ENCODE assay signal across 1 cellular context in the genomic region with DNA sequence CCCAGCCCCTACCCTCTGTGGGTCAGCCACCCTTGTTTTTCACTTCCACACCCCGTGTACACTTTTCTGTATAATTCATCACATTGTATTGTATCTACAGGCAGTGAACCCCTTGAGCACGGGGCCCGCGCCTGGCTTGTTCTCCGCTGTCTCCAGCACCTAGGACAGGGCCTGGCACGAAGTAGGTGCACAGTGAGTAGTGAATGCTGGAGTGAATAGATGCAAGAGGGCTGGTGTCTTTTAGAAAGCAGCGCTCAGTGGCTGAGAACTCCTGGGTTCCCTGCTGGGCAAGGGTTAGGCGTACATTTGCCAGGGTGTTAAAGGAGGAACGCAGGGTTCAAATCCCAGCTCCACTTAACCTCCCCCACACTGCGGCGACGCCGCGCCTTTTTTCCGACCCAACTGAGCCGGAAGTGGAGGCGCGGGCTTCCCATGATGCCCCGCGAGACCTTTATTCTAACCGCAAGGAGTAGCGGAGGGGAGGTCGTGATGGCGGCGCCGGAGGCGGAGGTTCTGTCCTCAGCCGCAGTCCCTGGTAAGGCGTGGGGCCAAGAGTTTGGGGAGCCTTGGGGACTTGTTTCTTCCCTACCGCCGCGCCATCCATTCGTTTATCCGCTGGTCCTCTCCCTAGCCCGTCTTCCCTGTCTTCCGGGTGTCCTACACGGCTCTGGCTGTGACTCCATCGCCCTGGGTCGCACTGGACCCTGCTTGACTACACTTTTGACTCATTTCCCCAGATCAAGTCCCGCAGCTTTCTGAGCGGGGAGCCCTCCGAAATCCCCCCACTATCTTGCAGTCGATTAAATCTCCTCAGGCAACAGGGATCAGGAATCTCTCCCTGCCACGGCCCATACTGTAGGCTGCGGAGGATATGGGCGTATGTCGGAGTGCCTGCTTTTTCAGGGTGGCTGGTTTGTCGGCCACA.
TF ChIP-seq lines count a peak whose summit lies in the region.

A gene with protein sequence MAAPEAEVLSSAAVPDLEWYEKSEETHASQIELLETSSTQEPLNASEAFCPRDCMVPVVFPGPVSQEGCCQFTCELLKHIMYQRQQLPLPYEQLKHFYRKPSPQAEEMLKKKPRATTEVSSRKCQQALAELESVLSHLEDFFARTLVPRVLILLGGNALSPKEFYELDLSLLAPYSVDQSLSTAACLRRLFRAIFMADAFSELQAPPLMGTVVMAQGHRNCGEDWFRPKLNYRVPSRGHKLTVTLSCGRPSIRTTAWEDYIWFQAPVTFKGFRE (plus strand): TSS at position 454 of the 925 bp plus-strand sequence. CDS start 36 bp downstream, at position 490.

TF ChIP-seq in HepG2, 621 proteins besides CTCF, POLR2A, EP300 and RAD21 (continued from another document and continues in another):
- TF ChIP-seq, protein P1, sequence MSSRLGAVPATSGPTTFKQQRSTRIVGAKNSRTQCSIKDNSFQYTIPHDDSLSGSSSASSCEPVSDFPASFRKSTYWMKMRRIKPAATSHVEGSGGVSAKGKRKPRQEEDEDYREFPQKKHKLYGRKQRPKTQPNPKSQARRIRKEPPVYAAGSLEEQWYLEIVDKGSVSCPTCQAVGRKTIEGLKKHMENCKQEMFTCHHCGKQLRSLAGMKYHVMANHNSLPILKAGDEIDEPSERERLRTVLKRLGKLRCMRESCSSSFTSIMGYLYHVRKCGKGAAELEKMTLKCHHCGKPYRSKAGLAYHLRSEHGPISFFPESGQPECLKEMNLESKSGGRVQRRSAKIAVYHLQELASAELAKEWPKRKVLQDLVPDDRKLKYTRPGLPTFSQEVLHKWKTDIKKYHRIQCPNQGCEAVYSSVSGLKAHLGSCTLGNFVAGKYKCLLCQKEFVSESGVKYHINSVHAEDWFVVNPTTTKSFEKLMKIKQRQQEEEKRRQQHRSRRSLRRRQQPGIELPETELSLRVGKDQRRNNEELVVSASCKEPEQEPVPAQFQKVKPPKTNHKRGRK (CRISPR knock-in tag; IDR thresholded peaks at IDR 0.05) = 0 out of 2 replicates have a peak, but pooled peaks have one; percentile 58
- TF ChIP-seq EED (CRISPR knock-in tag; IDR thresholded peaks at IDR 0.05) (peak; percentile 74), NCOA2 (CRISPR knock-in tag; IDR thresholded peaks at IDR 0.05) (peak; percentile 50), ZNF83 (CRISPR knock-in tag; IDR thresholded peaks at IDR 0.05; ENCODE audit: borderline replicate concordance) (peak; percentile 67; the same call in 1 of the 2 replicates), MAFG (CRISPR knock-in tag; IDR thresholded peaks at IDR 0.05) (no peak), RFX3 (CRISPR knock-in tag; IDR thresholded peaks at IDR 0.05) (no peak), ZMAT3 (CRISPR knock-in tag; conservative IDR thresholded peaks at IDR 0.05) (no peak), KLF13 (CRISPR knock-in tag; IDR thresholded peaks at IDR 0.05) (no peak; the same call in 1 of the 2 replicates), SSRP1 (CRISPR knock-in tag; IDR thresholded peaks at IDR 0.05) (no peak), ZSCAN9 (CRISPR knock-in tag; IDR thresholded peaks at IDR 0.05; ENCODE audit: borderline replicate concordance) (peak; percentile 82), DMAP1 (CRISPR knock-in tag; IDR thresholded peaks at IDR 0.05) (peak; percentile 96), CHCHD3 (CRISPR knock-in tag; IDR thresholded peaks at IDR 0.05) (no peak), NRL (CRISPR knock-in tag; IDR thresholded peaks at IDR 0.05; ENCODE audit: borderline replicate concordance) (peak; percentile 98), ZNF333 (CRISPR knock-in tag; IDR thresholded peaks at IDR 0.05; ENCODE audit: borderline replicate concordance) (peak; percentile 82; the same call in 1 of the 2 replicates), SRY (CRISPR knock-in tag; IDR thresholded peaks at IDR 0.05) (peak; percentile 72; the same call in 1 of the 2 replicates), RARG (CRISPR knock-in tag; IDR thresholded peaks at IDR 0.05; ENCODE audit: low read depth) (no peak), PHF21A (CRISPR knock-in tag; IDR thresholded peaks at IDR 0.05) (peak; percentile 98), ZBTB3 (CRISPR knock-in tag; IDR thresholded peaks at IDR 0.05; ENCODE audit: borderline replicate concordance, low read depth) (no peak; the same call in 1 of the 2 replicates), HMG20A (CRISPR knock-in tag; IDR thresholded peaks at IDR 0.05; ENCODE audit: borderline replicate concordance) (peak; percentile 29; the same call in 1 of the 2 replicates), RBM39 (IDR thresholded peaks at IDR 0.05; ENCODE audit: low read depth, low read length, poor library complexity, severe bottlenecking) (peak; percentile 84), KLF11 (CRISPR knock-in tag; IDR thresholded peaks at IDR 0.05) (0 out of 2 replicates have a peak, but pooled peaks have one; percentile 72), JUN (CRISPR knock-in tag; IDR thresholded peaks at IDR 0.05) (peak; percentile 56; the same call in 1 of the 2 replicates), ZNF550 (CRISPR knock-in tag; IDR thresholded peaks at IDR 0.05; ENCODE audit: borderline replicate concordance) (peak; percentile 76; the same call in 1 of the 2 replicates), NR2C2 (CRISPR knock-in tag; IDR thresholded peaks at IDR 0.05; ENCODE audit: borderline replicate concordance) (peak; percentile 83)
- TF ChIP-seq, protein P2, sequence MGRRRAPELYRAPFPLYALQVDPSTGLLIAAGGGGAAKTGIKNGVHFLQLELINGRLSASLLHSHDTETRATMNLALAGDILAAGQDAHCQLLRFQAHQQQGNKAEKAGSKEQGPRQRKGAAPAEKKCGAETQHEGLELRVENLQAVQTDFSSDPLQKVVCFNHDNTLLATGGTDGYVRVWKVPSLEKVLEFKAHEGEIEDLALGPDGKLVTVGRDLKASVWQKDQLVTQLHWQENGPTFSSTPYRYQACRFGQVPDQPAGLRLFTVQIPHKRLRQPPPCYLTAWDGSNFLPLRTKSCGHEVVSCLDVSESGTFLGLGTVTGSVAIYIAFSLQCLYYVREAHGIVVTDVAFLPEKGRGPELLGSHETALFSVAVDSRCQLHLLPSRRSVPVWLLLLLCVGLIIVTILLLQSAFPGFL (CRISPR knock-in tag; IDR thresholded peaks at IDR 0.05) = no peak
- TF ChIP-seq, protein P3, sequence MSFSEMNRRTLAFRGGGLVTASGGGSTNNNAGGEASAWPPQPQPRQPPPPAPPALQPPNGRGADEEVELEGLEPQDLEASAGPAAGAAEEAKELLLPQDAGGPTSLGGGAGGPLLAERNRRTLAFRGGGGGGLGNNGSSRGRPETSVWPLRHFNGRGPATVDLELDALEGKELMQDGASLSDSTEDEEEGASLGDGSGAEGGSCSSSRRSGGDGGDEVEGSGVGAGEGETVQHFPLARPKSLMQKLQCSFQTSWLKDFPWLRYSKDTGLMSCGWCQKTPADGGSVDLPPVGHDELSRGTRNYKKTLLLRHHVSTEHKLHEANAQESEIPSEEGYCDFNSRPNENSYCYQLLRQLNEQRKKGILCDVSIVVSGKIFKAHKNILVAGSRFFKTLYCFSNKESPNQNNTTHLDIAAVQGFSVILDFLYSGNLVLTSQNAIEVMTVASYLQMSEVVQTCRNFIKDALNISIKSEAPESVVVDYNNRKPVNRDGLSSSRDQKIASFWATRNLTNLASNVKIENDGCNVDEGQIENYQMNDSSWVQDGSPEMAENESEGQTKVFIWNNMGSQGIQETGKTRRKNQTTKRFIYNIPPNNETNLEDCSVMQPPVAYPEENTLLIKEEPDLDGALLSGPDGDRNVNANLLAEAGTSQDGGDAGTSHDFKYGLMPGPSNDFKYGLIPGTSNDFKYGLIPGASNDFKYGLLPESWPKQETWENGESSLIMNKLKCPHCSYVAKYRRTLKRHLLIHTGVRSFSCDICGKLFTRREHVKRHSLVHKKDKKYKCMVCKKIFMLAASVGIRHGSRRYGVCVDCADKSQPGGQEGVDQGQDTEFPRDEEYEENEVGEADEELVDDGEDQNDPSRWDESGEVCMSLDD (CRISPR knock-in tag; IDR thresholded peaks at IDR 0.05; ENCODE audit: borderline replicate concordance) = no peak
- TF ChIP-seq, protein P4, sequence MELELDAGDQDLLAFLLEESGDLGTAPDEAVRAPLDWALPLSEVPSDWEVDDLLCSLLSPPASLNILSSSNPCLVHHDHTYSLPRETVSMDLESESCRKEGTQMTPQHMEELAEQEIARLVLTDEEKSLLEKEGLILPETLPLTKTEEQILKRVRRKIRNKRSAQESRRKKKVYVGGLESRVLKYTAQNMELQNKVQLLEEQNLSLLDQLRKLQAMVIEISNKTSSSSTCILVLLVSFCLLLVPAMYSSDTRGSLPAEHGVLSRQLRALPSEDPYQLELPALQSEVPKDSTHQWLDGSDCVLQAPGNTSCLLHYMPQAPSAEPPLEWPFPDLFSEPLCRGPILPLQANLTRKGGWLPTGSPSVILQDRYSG (CRISPR knock-in tag; IDR thresholded peaks at IDR 0.05) = no peak
- TF ChIP-seq, protein P5, sequence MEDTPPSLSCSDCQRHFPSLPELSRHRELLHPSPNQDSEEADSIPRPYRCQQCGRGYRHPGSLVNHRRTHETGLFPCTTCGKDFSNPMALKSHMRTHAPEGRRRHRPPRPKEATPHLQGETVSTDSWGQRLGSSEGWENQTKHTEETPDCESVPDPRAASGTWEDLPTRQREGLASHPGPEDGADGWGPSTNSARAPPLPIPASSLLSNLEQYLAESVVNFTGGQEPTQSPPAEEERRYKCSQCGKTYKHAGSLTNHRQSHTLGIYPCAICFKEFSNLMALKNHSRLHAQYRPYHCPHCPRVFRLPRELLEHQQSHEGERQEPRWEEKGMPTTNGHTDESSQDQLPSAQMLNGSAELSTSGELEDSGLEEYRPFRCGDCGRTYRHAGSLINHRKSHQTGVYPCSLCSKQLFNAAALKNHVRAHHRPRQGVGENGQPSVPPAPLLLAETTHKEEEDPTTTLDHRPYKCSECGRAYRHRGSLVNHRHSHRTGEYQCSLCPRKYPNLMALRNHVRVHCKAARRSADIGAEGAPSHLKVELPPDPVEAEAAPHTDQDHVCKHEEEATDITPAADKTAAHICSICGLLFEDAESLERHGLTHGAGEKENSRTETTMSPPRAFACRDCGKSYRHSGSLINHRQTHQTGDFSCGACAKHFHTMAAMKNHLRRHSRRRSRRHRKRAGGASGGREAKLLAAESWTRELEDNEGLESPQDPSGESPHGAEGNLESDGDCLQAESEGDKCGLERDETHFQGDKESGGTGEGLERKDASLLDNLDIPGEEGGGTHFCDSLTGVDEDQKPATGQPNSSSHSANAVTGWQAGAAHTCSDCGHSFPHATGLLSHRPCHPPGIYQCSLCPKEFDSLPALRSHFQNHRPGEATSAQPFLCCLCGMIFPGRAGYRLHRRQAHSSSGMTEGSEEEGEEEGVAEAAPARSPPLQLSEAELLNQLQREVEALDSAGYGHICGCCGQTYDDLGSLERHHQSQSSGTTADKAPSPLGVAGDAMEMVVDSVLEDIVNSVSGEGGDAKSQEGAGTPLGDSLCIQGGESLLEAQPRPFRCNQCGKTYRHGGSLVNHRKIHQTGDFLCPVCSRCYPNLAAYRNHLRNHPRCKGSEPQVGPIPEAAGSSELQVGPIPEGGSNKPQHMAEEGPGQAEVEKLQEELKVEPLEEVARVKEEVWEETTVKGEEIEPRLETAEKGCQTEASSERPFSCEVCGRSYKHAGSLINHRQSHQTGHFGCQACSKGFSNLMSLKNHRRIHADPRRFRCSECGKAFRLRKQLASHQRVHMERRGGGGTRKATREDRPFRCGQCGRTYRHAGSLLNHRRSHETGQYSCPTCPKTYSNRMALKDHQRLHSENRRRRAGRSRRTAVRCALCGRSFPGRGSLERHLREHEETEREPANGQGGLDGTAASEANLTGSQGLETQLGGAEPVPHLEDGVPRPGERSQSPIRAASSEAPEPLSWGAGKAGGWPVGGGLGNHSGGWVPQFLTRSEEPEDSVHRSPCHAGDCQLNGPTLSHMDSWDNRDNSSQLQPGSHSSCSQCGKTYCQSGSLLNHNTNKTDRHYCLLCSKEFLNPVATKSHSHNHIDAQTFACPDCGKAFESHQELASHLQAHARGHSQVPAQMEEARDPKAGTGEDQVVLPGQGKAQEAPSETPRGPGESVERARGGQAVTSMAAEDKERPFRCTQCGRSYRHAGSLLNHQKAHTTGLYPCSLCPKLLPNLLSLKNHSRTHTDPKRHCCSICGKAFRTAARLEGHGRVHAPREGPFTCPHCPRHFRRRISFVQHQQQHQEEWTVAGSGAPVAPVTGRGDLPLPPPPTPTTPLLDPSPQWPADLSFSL (CRISPR knock-in tag; IDR thresholded peaks at IDR 0.05) = no peak
- TF ChIP-seq, protein P6, sequence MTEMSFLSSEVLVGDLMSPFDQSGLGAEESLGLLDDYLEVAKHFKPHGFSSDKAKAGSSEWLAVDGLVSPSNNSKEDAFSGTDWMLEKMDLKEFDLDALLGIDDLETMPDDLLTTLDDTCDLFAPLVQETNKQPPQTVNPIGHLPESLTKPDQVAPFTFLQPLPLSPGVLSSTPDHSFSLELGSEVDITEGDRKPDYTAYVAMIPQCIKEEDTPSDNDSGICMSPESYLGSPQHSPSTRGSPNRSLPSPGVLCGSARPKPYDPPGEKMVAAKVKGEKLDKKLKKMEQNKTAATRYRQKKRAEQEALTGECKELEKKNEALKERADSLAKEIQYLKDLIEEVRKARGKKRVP (CRISPR knock-in tag; IDR thresholded peaks at IDR 0.05) = peak in 1 of 2 experiments; percentile 15; a peak in 1 of 4 replicates
- TF ChIP-seq, protein P7, sequence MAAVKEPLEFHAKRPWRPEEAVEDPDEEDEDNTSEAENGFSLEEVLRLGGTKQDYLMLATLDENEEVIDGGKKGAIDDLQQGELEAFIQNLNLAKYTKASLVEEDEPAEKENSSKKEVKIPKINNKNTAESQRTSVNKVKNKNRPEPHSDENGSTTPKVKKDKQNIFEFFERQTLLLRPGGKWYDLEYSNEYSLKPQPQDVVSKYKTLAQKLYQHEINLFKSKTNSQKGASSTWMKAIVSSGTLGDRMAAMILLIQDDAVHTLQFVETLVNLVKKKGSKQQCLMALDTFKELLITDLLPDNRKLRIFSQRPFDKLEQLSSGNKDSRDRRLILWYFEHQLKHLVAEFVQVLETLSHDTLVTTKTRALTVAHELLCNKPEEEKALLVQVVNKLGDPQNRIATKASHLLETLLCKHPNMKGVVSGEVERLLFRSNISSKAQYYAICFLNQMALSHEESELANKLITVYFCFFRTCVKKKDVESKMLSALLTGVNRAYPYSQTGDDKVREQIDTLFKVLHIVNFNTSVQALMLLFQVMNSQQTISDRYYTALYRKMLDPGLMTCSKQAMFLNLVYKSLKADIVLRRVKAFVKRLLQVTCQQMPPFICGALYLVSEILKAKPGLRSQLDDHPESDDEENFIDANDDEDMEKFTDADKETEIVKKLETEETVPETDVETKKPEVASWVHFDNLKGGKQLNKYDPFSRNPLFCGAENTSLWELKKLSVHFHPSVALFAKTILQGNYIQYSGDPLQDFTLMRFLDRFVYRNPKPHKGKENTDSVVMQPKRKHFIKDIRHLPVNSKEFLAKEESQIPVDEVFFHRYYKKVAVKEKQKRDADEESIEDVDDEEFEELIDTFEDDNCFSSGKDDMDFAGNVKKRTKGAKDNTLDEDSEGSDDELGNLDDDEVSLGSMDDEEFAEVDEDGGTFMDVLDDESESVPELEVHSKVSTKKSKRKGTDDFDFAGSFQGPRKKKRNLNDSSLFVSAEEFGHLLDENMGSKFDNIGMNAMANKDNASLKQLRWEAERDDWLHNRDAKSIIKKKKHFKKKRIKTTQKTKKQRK (IDR thresholded peaks at IDR 0.05; ENCODE audit: low read length) = no peak
- TF ChIP-seq, protein P8, sequence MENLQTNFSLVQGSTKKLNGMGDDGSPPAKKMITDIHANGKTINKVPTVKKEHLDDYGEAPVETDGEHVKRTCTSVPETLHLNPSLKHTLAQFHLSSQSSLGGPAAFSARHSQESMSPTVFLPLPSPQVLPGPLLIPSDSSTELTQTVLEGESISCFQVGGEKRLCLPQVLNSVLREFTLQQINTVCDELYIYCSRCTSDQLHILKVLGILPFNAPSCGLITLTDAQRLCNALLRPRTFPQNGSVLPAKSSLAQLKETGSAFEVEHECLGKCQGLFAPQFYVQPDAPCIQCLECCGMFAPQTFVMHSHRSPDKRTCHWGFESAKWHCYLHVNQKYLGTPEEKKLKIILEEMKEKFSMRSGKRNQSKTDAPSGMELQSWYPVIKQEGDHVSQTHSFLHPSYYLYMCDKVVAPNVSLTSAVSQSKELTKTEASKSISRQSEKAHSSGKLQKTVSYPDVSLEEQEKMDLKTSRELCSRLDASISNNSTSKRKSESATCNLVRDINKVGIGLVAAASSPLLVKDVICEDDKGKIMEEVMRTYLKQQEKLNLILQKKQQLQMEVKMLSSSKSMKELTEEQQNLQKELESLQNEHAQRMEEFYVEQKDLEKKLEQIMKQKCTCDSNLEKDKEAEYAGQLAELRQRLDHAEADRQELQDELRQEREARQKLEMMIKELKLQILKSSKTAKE (CRISPR knock-in tag; IDR thresholded peaks at IDR 0.05; ENCODE audit: borderline replicate concordance) = peak; percentile 35; the same call in 1 of the 2 replicates
